Comparison of ENCODE assay signal across 8 cellular contexts in genomic region chr4:39045791-39046221, GRCh38. TPM values are rescaled to one million over a fixed set of nuclear protein-coding genes. Genes with fewer than 3 reads are reported as not detected.
DNase-seq lines count a peak whose midpoint lies in the region; ATAC-seq and TF ChIP-seq lines count a peak whose summit lies in the region.

No MANE protein-coding gene starts in this region.

- peaks cover 22% of the 10 kb centered on the region for H3K36me3 Mint-ChIP-seq in activated B cell treated with CpG ODN at 0.5 μM for 24 hours (ENCODE audit: low read depth)
- peaks cover 4 to 17% of the 10 kb centered on the region in 2 donors for H3K36me3 Mint-ChIP-seq in stimulated activated naive B cell treated with anti-CD40 and anti-IgM and Interleukin-4, amounts not matched to agents 10 μg/mL and 1 μg/mL and 100 μg/mL, for 72 hours

- H3K4me1 Mint-ChIP-seq in activated B cell treated with CpG ODN at 0.5 μM for 24 hours: peaks cover 67% of the 10 kb centered on the region
- peaks cover 32 to 59% of the 10 kb centered on the region in 2 donors for H3K4me1 Mint-ChIP-seq in stimulated activated naive B cell treated with anti-CD40 and anti-IgM and Interleukin-4, amounts not matched to agents 10 μg/mL and 1 μg/mL and 100 μg/mL, for 72 hours

- no peaks in the 10 kb centered on the region for H3K9me3 ChIP-seq in cardiac muscle cell (ENCODE audit: low read depth)
- no peaks in the 10 kb centered on the region for H3K9me3 ChIP-seq in right cardiac atrium (ENCODE audit: control insufficient read depth, low read length)

- WGBS in right cardiac atrium: 41% methylated on average over 3 of the region's 3 CpGs

- H3K27me3 ChIP-seq in cardiac muscle cell (no peaks in the 10 kb centered on the region), right cardiac atrium (ENCODE audit: control insufficient read depth, insufficient read depth) (no peaks in the 10 kb centered on the region)

- H3K27ac Mint-ChIP-seq in activated B cell treated with CpG ODN at 0.5 μM for 24 hours: peak overlapping the region; percentile 89
- H3K27ac Mint-ChIP-seq in stimulated activated naive B cell treated with anti-CD40 and anti-IgM and Interleukin-4, amounts not matched to agents 10 μg/mL and 1 μg/mL and 100 μg/mL, for 72 hours: peak overlapping the region; percentile 87

- CTCF ChIA-PET in activated B cell treated with CpG ODN at 0.5 μM for 24 hours (lab: Charles Lee): interaction anchor here (0.6 to 4.6 kb wide), 7 partner anchors 23 to 287 kb away, joined by 3 to 24 read pairs (median 4); no protein-coding TSS in a partner anchor

- no peaks in the 10 kb centered on the region for H3K9me3 Mint-ChIP-seq in activated B cell treated with CpG ODN at 0.5 μM for 24 hours
- no peaks in the 10 kb centered on the region for H3K9me3 Mint-ChIP-seq in stimulated activated naive B cell treated with anti-CD40 and anti-IgM and Interleukin-4, amounts not matched to agents 10 μg/mL and 1 μg/mL and 100 μg/mL, for 72 hours

- POLR2A ChIA-PET in activated B cell treated with CpG ODN at 0.5 μM for 24 hours (lab: Charles Lee): interaction anchor here (0.6 to 8.3 kb wide), 9 partner anchors 16 to 285 kb away, joined by 4 to 215 read pairs (median 12); partner anchors contain the start of genes TLR10 and TMEM156

- H3K27me3 Mint-ChIP-seq in activated B cell treated with CpG ODN at 0.5 μM for 24 hours: no peaks in the 10 kb centered on the region
- no peaks in the 10 kb centered on the region for H3K27me3 Mint-ChIP-seq in stimulated activated naive B cell treated with anti-CD40 and anti-IgM and Interleukin-4, amounts not matched to agents 10 μg/mL and 1 μg/mL and 100 μg/mL, for 72 hours

- intact Hi-C loops in left cardiac atrium (cut with DNase I): no loop called here
- intact Hi-C loops in activated B cell treated with CpG ODN at 0.5 μM for 24 hours (cut with micrococcal nuclease): loop anchor here (1.0 to 10.0 kb wide), 6 partner anchors 37 to 589 kb away; partner anchors contain the start of gene SMIM14
- intact Hi-C loops in right cardiac atrium (cut with DNase I): no loop called here

- ATAC-seq in left cardiac atrium: no peak
- no peak for ATAC-seq in activated B cell treated with CpG ODN at 0.5 μM for 24 hours (ENCODE audit: low read depth)
- no peak for ATAC-seq in right cardiac atrium
- ATAC-seq in stimulated activated naive B cell treated with anti-CD40 and anti-IgM and Interleukin-4, amounts not matched to agents 10 μg/mL and 1 μg/mL and 100 μg/mL, for 72 hours (replicated peaks): no peak
- no peak for ATAC-seq in GM19452 (IDR thresholded peaks at IDR 0.05; ENCODE audit: unreplicated experiment)
- ATAC-seq in GM19455 (IDR thresholded peaks at IDR 0.05; ENCODE audit: unreplicated experiment): no peak

- peak overlapping the region; percentile 94 for H3K4me3 Mint-ChIP-seq in activated B cell treated with CpG ODN at 0.5 μM for 24 hours
- peak overlapping the region; percentile 85 to 90 for H3K4me3 Mint-ChIP-seq in stimulated activated naive B cell treated with anti-CD40 and anti-IgM and Interleukin-4, amounts not matched to agents 10 μg/mL and 1 μg/mL and 100 μg/mL, for 72 hours

- H3K4me3 ChIP-seq in cardiac muscle cell (peak overlapping the region; percentile 100), right cardiac atrium (ENCODE audit: low read length) (peak overlapping the region; percentile 100)

- H3K27ac ChIP-seq in cardiac muscle cell (no peak overlapping the region), right cardiac atrium (ENCODE audit: low read length) (peak overlapping the region; percentile 60)

- DNase-seq in cardiac muscle cell (ENCODE audit: low read depth in 1 of 2, low spot score in 1 of 2) (peak in 1 of 2 donors; percentile 47), left cardiac atrium (no peak), activated B cell treated with CpG ODN at 0.5 μM for 24 hours (no peak), right cardiac atrium (no peak), DMS153 (lab: John Stamatoyannopoulos, UW) (no peak)
- DNase-seq in stimulated activated naive B cell treated with anti-CD40 and anti-IgM and Interleukin-4, amounts not matched to agents 10 μg/mL and 1 μg/mL and 100 μg/mL, for 72 hours: no peak

- TF ChIP-seq CTCF in cardiac muscle cell (IDR thresholded peaks at IDR 0.05; ENCODE audit: low read depth, low read length) (no peak), activated B cell treated with CpG ODN at 0.5 μM for 24 hours (IDR thresholded peaks at IDR 0.05) (no peak)

- H3K4me1 ChIP-seq in cardiac muscle cell (ENCODE audit: low read depth) (no peaks in the 10 kb centered on the region), right cardiac atrium (ENCODE audit: control insufficient read depth, insufficient read depth, low read length) (peaks cover 1% of the 10 kb centered on the region)

- H3K36me3 ChIP-seq in cardiac muscle cell: no peaks in the 10 kb centered on the region

RNA-seq across cellular contexts. Expression of gene TMEM156, which starts 13.6 kb away (rescaled TPM):
- total RNA-seq in cardiac muscle cell (not detected in 2 replicates), left cardiac atrium (under 1 TPM in 1 of 2 donors, not detected in 1; 0.47 TPM), activated B cell treated with CpG ODN at 0.5 μM for 24 hours (26.0 and 29.5 TPM in 2 replicates), right cardiac atrium (under 1 TPM in 1 of 4 donors, not detected in 3; 0.12 TPM)
- polyA plus RNA-seq in cardiac muscle cell (not detected in 2 replicates), right cardiac atrium (0.14 TPM)

RNA-seq across cellular contexts. Expression of gene KLHL5, which starts 16.2 kb away (rescaled TPM):
- total RNA-seq in cardiac muscle cell (17.3 and 27.7 TPM in 2 replicates), left cardiac atrium (10 to 100 TPM; 18.4 to 19.4 TPM), activated B cell treated with CpG ODN at 0.5 μM for 24 hours (49.5 and 61.5 TPM in 2 replicates), right cardiac atrium (10 to 100 TPM; 11.2 to 17.0 (median 15.6) TPM)
- polyA plus RNA-seq in cardiac muscle cell (20.7 and 27.4 TPM in 2 replicates), right cardiac atrium (5.8 TPM)

Comparison
In these comparisons a context has a peak if more than half of its experiments do, and no peak if none do; other contexts are left out.
1. RNA of gene TMEM156, which starts 13.6 kb away (total RNA-seq): 26.0 to 29.5 TPM in activated B cell treated with CpG ODN at 0.5 μM for 24 hours; 0.47 TPM in left cardiac atrium, 0.12 TPM in right cardiac atrium and not detected in cardiac muscle cell; every median in the first group is over 10 times any median in the second.